ENCODE assay signal across 17 cellular contexts in the genomic region with DNA sequence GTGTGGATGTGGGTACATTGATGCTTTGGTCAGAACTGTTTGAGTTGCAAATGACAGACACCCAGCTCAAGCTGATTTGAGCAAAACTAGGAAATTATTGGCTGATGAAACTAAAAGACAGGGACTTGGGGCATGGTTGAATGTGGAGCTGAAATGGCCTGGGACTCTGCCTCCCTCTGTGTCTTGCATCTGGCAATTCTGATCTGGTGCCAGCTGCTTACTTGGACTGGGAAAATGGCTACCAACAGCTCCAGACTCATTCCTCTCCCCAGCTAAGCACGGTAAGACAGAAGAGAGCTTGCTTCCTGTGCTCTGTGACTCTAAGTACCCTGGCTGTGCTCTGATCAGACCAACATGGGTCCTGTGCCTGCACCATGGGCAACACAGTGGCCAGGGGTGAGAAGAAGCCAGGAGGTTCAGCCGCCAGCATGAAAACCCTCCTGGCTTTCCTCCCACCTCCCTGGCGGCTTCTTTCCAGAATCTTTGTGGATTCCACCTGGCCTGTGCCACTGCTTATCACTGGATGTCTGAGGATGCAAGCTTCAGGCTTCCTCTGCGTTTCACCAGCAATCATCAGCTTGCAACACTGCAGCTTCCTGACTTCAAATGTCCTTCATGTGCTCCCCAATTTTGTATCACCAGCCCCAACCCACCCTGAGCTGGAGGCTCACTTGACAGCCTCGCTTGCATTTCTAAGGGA. TPM values are rescaled to one million over a fixed set of nuclear protein-coding genes. Genes with fewer than 3 reads are reported as not detected.
A peak's percentile ranks its signal among the peaks of the same experiment; 100 is the strongest.
DNase-seq lines count a peak whose midpoint lies in the region; ATAC-seq, FAIRE-seq and TF ChIP-seq lines count a peak whose summit lies in the region.
"Had no signal": no experiment of that assay in that cellular context is flagged by ENCODE, and none has a peak within 500 bp of the region (broad histone marks: within the 10 kb centered on the region; RNA-seq: fewer than 3 reads in every experiment).

No MANE protein-coding gene starts in this region.

- H3K4ac ChIP-seq in trophoblast cell (ENCODE audit: low read depth, low read length) = no peak overlapping the region

- no peak overlapping the region for H2BK120ac ChIP-seq in trophoblast cell (ENCODE audit: insufficient read depth, low read length, poor library complexity)

- H3K4me1 Mint-ChIP-seq in astrocyte (ENCODE audit: low read depth, unreplicated experiment) = peaks cover 23% of the 10 kb centered on the region
- peaks cover 5% of the 10 kb centered on the region for H3K4me1 Mint-ChIP-seq in T-helper 2 cell treated with Interferon-gamma antibody and Interleukin-4, amounts not matched to agents 5 μg/mL and 100 μg/mL, for 36 hours (ENCODE audit: low read depth)
- H3K4me1 Mint-ChIP-seq: activated naive CD4-positive, alpha-beta T cell treated with anti-CD3 and anti-CD28 coated beads, Interleukin-2, amount 10 ng/mL, durations not matched to agents 7 days and 5 days had no signal

- no peak overlapping the region for H3K4me3 ChIP-seq in BLaER1 treated with 17β-estradiol and CSF1 and Interleukin-3, amounts not matched to agents 10 nM and 100 nM
- H3K4me3 ChIP-seq in astrocyte (ENCODE audit: insufficient read depth, low read depth, low read length) (no peak overlapping the region), trophoblast cell (ENCODE audit: low read depth, low read length) (no peak overlapping the region)
- H3K4me3 ChIP-seq: breast epithelium, left ventricle myocardium inferior, suprapubic skin had no signal

- H4K20me1 ChIP-seq in BLaER1 treated with 17β-estradiol and CSF1 and Interleukin-3, amounts not matched to agents 10 nM and 100 nM = no peaks in the 10 kb centered on the region
- H4K20me1 ChIP-seq in astrocyte (ENCODE audit: insufficient read depth, low read length) = no peaks in the 10 kb centered on the region

- H3K9me3 ChIP-seq in BLaER1 treated with 17β-estradiol and CSF1 and Interleukin-3, amounts not matched to agents 10 nM and 100 nM (replicated peaks in 1 of 11) = no peaks in the 10 kb centered on the region
- no peaks in the 10 kb centered on the region for H3K9me3 ChIP-seq in astrocyte (ENCODE audit: insufficient read depth, low read depth, low read length)
- no peaks in the 10 kb centered on the region for H3K9me3 ChIP-seq in trophoblast cell (ENCODE audit: insufficient read depth, low read depth, low read length)
- H3K9me3 ChIP-seq: breast epithelium, left ventricle myocardium inferior, suprapubic skin had no signal

- H3K4me1 ChIP-seq in BLaER1 treated with 17β-estradiol and CSF1 and Interleukin-3, amounts not matched to agents 10 nM and 100 nM = peaks cover 11 to 61% (median 52%) of the 10 kb centered on the region in 10 experiments
- peaks cover 22% of the 10 kb centered on the region for H3K4me1 ChIP-seq in astrocyte (ENCODE audit: insufficient read depth, low read length)
- H3K4me1 ChIP-seq in trophoblast cell (ENCODE audit: control insufficient read depth in 1 of 2, insufficient read depth in 2 of 2, low read length in 2 of 2) = peaks cover 22 to 28% of the 10 kb centered on the region in 2 experiments
- H3K4me1 ChIP-seq: breast epithelium, left ventricle myocardium inferior, suprapubic skin had no signal

- no peaks in the 10 kb centered on the region for H3K9me3 Mint-ChIP-seq in astrocyte (ENCODE audit: unreplicated experiment)
- H3K9me3 Mint-ChIP-seq in T-helper 2 cell treated with Interferon-gamma antibody and Interleukin-4, amounts not matched to agents 5 μg/mL and 100 μg/mL, for 36 hours = no peaks in the 10 kb centered on the region
- H3K9me3 Mint-ChIP-seq: activated naive CD4-positive, alpha-beta T cell treated with anti-CD3 and anti-CD28 coated beads, Interleukin-2, amount 10 ng/mL, durations not matched to agents 7 days and 5 days had no signal

- no peak overlapping the region for H3K27ac Mint-ChIP-seq in astrocyte (ENCODE audit: unreplicated experiment)
- H3K27ac Mint-ChIP-seq in T-helper 2 cell treated with Interferon-gamma antibody and Interleukin-4, amounts not matched to agents 5 μg/mL and 100 μg/mL, for 36 hours = no peak overlapping the region
- H3K27ac Mint-ChIP-seq: activated naive CD4-positive, alpha-beta T cell treated with anti-CD3 and anti-CD28 coated beads, Interleukin-2, amount 10 ng/mL, durations not matched to agents 7 days and 5 days had no signal

- no peak overlapping the region for H3K18ac ChIP-seq in trophoblast cell (ENCODE audit: low read length)

- no peak overlapping the region for H4K12ac ChIP-seq in trophoblast cell (ENCODE audit: low read depth, low read length)

- no peak for ATAC-seq in HG02870 (IDR thresholded peaks at IDR 0.05; ENCODE audit: unreplicated experiment)
- ATAC-seq: sciatic nerve had no signal

- H2AFZ ChIP-seq in astrocyte (ENCODE audit: low read depth, low read length) = peak overlapping the region; percentile 2
- no peak overlapping the region for H2AFZ ChIP-seq in trophoblast cell (ENCODE audit: insufficient read depth, low read length, poor library complexity)

- no peak overlapping the region for H3K23ac ChIP-seq in trophoblast cell (ENCODE audit: low read length)

- H3K36me3 Mint-ChIP-seq in astrocyte (ENCODE audit: low read depth, unreplicated experiment) = peaks cover 2% of the 10 kb centered on the region
- H3K36me3 Mint-ChIP-seq in T-helper 2 cell treated with Interferon-gamma antibody and Interleukin-4, amounts not matched to agents 5 μg/mL and 100 μg/mL, for 36 hours (ENCODE audit: low read depth) = no peaks in the 10 kb centered on the region
- H3K36me3 Mint-ChIP-seq: activated naive CD4-positive, alpha-beta T cell treated with anti-CD3 and anti-CD28 coated beads, Interleukin-2, amount 10 ng/mL, durations not matched to agents 7 days and 5 days had no signal

- peak overlapping the region in 7 of 11 experiments; percentile 19 to 44 (median 35); a peak in 11 of 22 replicates for H3K4me2 ChIP-seq in BLaER1 treated with 17β-estradiol and CSF1 and Interleukin-3, amounts not matched to agents 10 nM and 100 nM
- H3K4me2 ChIP-seq in astrocyte (ENCODE audit: low read length) = no peak overlapping the region
- no peak overlapping the region for H3K4me2 ChIP-seq in trophoblast cell (ENCODE audit: low read length)

- DNase-seq in G401 (ENCODE audit: low spot score) (peak; percentile 85), astrocyte (ENCODE audit: low read depth) (no peak), trophoblast cell (peak in 1 of 2 donors; percentile 15), DMS153 treated with DMSO at 0.1 percent for 48 hours (lab: John Stamatoyannopoulos, UW; ENCODE audit: unreplicated experiment) (no peak)
- no peak for DNase-seq in T-helper 2 cell treated with Interferon-gamma antibody and Interleukin-4, amounts not matched to agents 5 μg/mL and 100 μg/mL, for 36 hours (ENCODE audit: low spot score)
- DNase-seq: activated CD4-positive, alpha-beta T cell treated with anti-CD3 and anti-CD28 coated beads, Interleukin-2, amount 50 U/mL, for 4 hours; activated naive CD4-positive, alpha-beta T cell treated with anti-CD3 and anti-CD28 coated beads, Interleukin-2, amount 10 ng/mL, durations not matched to agents 7 days and 5 days; activated T-cell treated with anti-CD3 and anti-CD28 coated beads, Interleukin-2, amount 50 U/mL, for 1 hour; dermis blood vessel endothelial cell; EL; left ventricle myocardium inferior; NCI-H748 treated with DMSO at 0.1 percent for 48 hours had no signal

- no peak overlapping the region; a peak in 1 of 22 replicates for H3K9ac ChIP-seq in BLaER1 treated with 17β-estradiol and CSF1 and Interleukin-3, amounts not matched to agents 10 nM and 100 nM
- no peak overlapping the region for H3K9ac ChIP-seq in astrocyte (ENCODE audit: low read length)
- no peak overlapping the region for H3K9ac ChIP-seq in trophoblast cell (ENCODE audit: low read length)

- H2BK5ac ChIP-seq in trophoblast cell (ENCODE audit: low read depth, low read length, poor library complexity) = no peak overlapping the region

- H2AK5ac ChIP-seq in trophoblast cell (ENCODE audit: low read length) = no peak overlapping the region

- peak overlapping the region; percentile 62 for H2BK12ac ChIP-seq in trophoblast cell (ENCODE audit: low read length)

- WGBS in trophoblast cell (ENCODE audit: extremely low coverage, insufficient coverage, insufficient read length) = no CpG with 5 or more reads among the region's 5 CpGs

- H3K36me3 ChIP-seq in BLaER1 treated with 17β-estradiol and CSF1 and Interleukin-3, amounts not matched to agents 10 nM and 100 nM = no peaks in the 10 kb centered on the region
- H3K36me3 ChIP-seq in astrocyte (ENCODE audit: insufficient read depth, low read length) (no peaks in the 10 kb centered on the region), trophoblast cell (ENCODE audit: control insufficient read depth in 1 of 2, insufficient read depth in 2 of 2, low read length in 2 of 2) (no peaks in the 10 kb centered on the region)
- H3K36me3 ChIP-seq: breast epithelium, left ventricle myocardium inferior, suprapubic skin had no signal

- H3K27me3 Mint-ChIP-seq in astrocyte (ENCODE audit: low read depth, unreplicated experiment) = peaks cover 10% of the 10 kb centered on the region
- H3K27me3 Mint-ChIP-seq in T-helper 2 cell treated with Interferon-gamma antibody and Interleukin-4, amounts not matched to agents 5 μg/mL and 100 μg/mL, for 36 hours (ENCODE audit: low read depth) = no peaks in the 10 kb centered on the region

- H4K8ac ChIP-seq in trophoblast cell (ENCODE audit: low read depth, low read length) = no peak overlapping the region

- H3K4me3 Mint-ChIP-seq in astrocyte (ENCODE audit: unreplicated experiment) = no peak overlapping the region
- H3K4me3 Mint-ChIP-seq in T-helper 2 cell treated with Interferon-gamma antibody and Interleukin-4, amounts not matched to agents 5 μg/mL and 100 μg/mL, for 36 hours = no peak overlapping the region
- H3K4me3 Mint-ChIP-seq: activated naive CD4-positive, alpha-beta T cell treated with anti-CD3 and anti-CD28 coated beads, Interleukin-2, amount 10 ng/mL, durations not matched to agents 7 days and 5 days had no signal

- in situ Hi-C loops in G401 (cut with HindIII; ENCODE audit: low sequenced_read_pairs) = no loop called here

- TF ChIP-seq CTCF in astrocyte (IDR thresholded peaks at IDR 0.05; ENCODE audit: insufficient read depth, low read depth, low read length) = no peak

- H3K79me2 ChIP-seq in astrocyte (ENCODE audit: insufficient read depth, low read length) (no peaks in the 10 kb centered on the region), trophoblast cell (ENCODE audit: control insufficient read depth, insufficient read depth, low read length, poor library complexity) (no peaks in the 10 kb centered on the region)

- peaks cover 12% of the 10 kb centered on the region for H3K79me1 ChIP-seq in trophoblast cell (ENCODE audit: low read length)

- H3K27me3 ChIP-seq in BLaER1 treated with 17β-estradiol and CSF1 and Interleukin-3, amounts not matched to agents 10 nM and 100 nM = peaks cover 0 to 13% (median 0%) of the 10 kb centered on the region in 11 experiments; a peak in 3 of 22 replicates
- H3K27me3 ChIP-seq in astrocyte (ENCODE audit: insufficient read depth, low read length) = no peaks in the 10 kb centered on the region
- no peaks in the 10 kb centered on the region for H3K27me3 ChIP-seq in trophoblast cell (ENCODE audit: insufficient read depth, low read length)
- H3K27me3 ChIP-seq: breast epithelium had no signal

- FAIRE-seq in astrocyte (lab: Jason Lieb, UNC) = no peak

- H3K14ac ChIP-seq in trophoblast cell (ENCODE audit: low read length) = no peak overlapping the region

- H3K27ac ChIP-seq in BLaER1 treated with 17β-estradiol and CSF1 and Interleukin-3, amounts not matched to agents 10 nM and 100 nM = no peak overlapping the region
- H3K27ac ChIP-seq in astrocyte (ENCODE audit: low read depth, low read length) (no peak overlapping the region), trophoblast cell (ENCODE audit: low read depth, low read length) (no peak overlapping the region)
- H3K27ac ChIP-seq: breast epithelium, left ventricle myocardium inferior, suprapubic skin had no signal

- no peak overlapping the region for H4K91ac ChIP-seq in trophoblast cell (ENCODE audit: low read depth, low read length)

RNA-seq across cellular contexts. Expression of a gene that starts 44.1 kb away (rescaled TPM):
- 75.1 and 90.7 TPM in 2 replicates for total RNA-seq in G401 (2014; rRNA removed; shearing (Covaris generic))
- total RNA-seq in astrocyte = 88.8 and 91.1 TPM in 2 replicates
- polyA plus RNA-seq in trophoblast cell (2013) = 66.6 and 67.9 TPM in 2 replicates

Comparison
In these comparisons a context has a peak if more than half of its experiments do, and no peak if none do; other contexts are left out.
1. H3K4me2 ChIP-seq: peak in BLaER1 treated with 17β-estradiol and CSF1 and Interleukin-3, amounts not matched to agents 10 nM and 100 nM (7 of 11); none in astrocyte (single experiment) and trophoblast cell (single experiment).